In the genomic region with DNA sequence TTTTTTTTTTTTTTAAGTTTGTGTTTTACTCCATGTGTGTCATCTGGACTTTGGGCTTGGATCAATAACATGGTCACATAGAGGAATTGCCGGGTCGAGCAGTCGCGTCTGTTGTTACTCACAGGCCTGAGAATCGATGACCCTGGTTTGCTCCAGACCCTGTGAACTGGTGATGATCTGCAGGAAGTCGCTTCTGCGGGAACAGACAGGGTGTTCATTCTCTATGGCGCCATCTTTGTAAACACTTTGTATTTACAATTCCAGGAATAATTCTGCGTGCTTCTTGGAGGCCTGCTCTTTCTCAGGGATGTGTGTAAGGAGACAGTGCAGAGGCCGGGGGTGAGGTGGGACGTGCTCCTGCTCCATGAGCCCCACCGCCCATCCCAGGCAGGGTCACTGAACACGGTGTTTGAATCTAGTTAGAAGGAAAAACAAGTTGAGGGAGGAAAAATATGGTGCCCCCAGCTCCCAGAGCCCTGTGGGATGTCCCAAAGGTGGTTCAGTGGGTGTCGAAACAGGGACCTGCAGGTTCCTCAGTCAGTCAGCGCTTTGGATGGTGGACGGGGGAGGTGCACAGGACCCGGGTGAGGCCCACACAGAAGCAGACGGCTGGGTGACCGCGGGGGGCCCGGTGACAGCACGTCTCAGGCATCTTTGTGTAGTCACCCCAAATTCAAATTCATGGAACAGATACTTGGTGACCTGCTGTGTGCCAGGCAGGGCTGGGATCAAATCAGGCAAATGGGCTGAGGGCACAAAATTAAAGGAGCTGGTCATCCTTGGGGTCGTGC, we compare ENCODE assay signal across 1 cellular context.
TF ChIP-seq lines count a peak whose summit lies in the region.

No MANE protein-coding gene starts in this region.

TF ChIP-seq in HepG2, 621 proteins besides CTCF, POLR2A, EP300 and RAD21 (continued from another document and continues in another):
- TF ChIP-seq, protein P1, sequence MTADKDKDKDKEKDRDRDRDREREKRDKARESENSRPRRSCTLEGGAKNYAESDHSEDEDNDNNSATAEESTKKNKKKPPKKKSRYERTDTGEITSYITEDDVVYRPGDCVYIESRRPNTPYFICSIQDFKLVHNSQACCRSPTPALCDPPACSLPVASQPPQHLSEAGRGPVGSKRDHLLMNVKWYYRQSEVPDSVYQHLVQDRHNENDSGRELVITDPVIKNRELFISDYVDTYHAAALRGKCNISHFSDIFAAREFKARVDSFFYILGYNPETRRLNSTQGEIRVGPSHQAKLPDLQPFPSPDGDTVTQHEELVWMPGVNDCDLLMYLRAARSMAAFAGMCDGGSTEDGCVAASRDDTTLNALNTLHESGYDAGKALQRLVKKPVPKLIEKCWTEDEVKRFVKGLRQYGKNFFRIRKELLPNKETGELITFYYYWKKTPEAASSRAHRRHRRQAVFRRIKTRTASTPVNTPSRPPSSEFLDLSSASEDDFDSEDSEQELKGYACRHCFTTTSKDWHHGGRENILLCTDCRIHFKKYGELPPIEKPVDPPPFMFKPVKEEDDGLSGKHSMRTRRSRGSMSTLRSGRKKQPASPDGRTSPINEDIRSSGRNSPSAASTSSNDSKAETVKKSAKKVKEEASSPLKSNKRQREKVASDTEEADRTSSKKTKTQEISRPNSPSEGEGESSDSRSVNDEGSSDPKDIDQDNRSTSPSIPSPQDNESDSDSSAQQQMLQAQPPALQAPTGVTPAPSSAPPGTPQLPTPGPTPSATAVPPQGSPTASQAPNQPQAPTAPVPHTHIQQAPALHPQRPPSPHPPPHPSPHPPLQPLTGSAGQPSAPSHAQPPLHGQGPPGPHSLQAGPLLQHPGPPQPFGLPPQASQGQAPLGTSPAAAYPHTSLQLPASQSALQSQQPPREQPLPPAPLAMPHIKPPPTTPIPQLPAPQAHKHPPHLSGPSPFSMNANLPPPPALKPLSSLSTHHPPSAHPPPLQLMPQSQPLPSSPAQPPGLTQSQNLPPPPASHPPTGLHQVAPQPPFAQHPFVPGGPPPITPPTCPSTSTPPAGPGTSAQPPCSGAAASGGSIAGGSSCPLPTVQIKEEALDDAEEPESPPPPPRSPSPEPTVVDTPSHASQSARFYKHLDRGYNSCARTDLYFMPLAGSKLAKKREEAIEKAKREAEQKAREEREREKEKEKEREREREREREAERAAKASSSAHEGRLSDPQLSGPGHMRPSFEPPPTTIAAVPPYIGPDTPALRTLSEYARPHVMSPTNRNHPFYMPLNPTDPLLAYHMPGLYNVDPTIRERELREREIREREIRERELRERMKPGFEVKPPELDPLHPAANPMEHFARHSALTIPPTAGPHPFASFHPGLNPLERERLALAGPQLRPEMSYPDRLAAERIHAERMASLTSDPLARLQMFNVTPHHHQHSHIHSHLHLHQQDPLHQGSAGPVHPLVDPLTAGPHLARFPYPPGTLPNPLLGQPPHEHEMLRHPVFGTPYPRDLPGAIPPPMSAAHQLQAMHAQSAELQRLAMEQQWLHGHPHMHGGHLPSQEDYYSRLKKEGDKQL (CRISPR knock-in tag; IDR thresholded peaks at IDR 0.05; ENCODE audit: low read depth) = peak; percentile 61
- TF ChIP-seq, protein P2, sequence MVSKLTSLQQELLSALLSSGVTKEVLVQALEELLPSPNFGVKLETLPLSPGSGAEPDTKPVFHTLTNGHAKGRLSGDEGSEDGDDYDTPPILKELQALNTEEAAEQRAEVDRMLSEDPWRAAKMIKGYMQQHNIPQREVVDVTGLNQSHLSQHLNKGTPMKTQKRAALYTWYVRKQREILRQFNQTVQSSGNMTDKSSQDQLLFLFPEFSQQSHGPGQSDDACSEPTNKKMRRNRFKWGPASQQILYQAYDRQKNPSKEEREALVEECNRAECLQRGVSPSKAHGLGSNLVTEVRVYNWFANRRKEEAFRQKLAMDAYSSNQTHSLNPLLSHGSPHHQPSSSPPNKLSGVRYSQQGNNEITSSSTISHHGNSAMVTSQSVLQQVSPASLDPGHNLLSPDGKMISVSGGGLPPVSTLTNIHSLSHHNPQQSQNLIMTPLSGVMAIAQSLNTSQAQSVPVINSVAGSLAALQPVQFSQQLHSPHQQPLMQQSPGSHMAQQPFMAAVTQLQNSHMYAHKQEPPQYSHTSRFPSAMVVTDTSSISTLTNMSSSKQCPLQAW (CRISPR knock-in tag; IDR thresholded peaks at IDR 0.05) = peak; percentile 79
- TF ChIP-seq GTF2F1 (IDR thresholded peaks at IDR 0.05; ENCODE audit: low read length) = no peak
- peak; percentile 88 for TF ChIP-seq NFIC (IDR thresholded peaks at IDR 0.05; ENCODE audit: low read length)
- no peak for TF ChIP-seq ZNF749 (CRISPR knock-in tag; IDR thresholded peaks at IDR 0.05; ENCODE audit: borderline replicate concordance)
- TF ChIP-seq ZNF501 (CRISPR knock-in tag; IDR thresholded peaks at IDR 0.05) = peak; percentile 56; the same call in 1 of the 2 replicates
- 0 out of 2 replicates have a peak, but pooled peaks have one; percentile 11 for TF ChIP-seq NCOA1 (CRISPR knock-in tag; IDR thresholded peaks at IDR 0.05)
- peak; percentile 94 for TF ChIP-seq ELF3 (CRISPR knock-in tag; IDR thresholded peaks at IDR 0.05)
- peak; percentile 99 for TF ChIP-seq ZNF564 (CRISPR knock-in tag; IDR thresholded peaks at IDR 0.05)
- no peak for TF ChIP-seq SIN3B (IDR thresholded peaks at IDR 0.05; ENCODE audit: low read length)
- no peak for TF ChIP-seq PLRG1 (conservative IDR thresholded peaks at IDR 0.05)
- peak; percentile 98 for TF ChIP-seq MED1 (CRISPR knock-in tag; IDR thresholded peaks at IDR 0.05)
- TF ChIP-seq ZMYM4 (CRISPR knock-in tag; IDR thresholded peaks at IDR 0.05) = peak; percentile 75
- TF ChIP-seq ETS1 (CRISPR knock-in tag; IDR thresholded peaks at IDR 0.05) = no peak
- TF ChIP-seq ZNF772 (CRISPR knock-in tag; IDR thresholded peaks at IDR 0.05) = 0 out of 2 replicates have a peak, but pooled peaks have one; percentile 60
- peak; percentile 69; the same call in 1 of the 2 replicates for TF ChIP-seq ZBTB25 (CRISPR knock-in tag; IDR thresholded peaks at IDR 0.05)
- 0 out of 2 replicates have a peak, but pooled peaks have one; percentile 41 for TF ChIP-seq BRF2 (CRISPR knock-in tag; IDR thresholded peaks at IDR 0.05)
- TF ChIP-seq SOX5 (CRISPR knock-in tag; IDR thresholded peaks at IDR 0.05; ENCODE audit: borderline replicate concordance) = peak; percentile 84
- TF ChIP-seq ZNF605 (CRISPR knock-in tag; IDR thresholded peaks at IDR 0.05) = peak; percentile 83; the same call in 1 of the 2 replicates
- TF ChIP-seq FOXA1 (IDR thresholded peaks at IDR 0.05) = peak; percentile 88
- TF ChIP-seq FOXA1 (CRISPR knock-in tag; IDR thresholded peaks at IDR 0.05) = peak; percentile 91
- peak; percentile 70; the same call in 1 of the 2 replicates for TF ChIP-seq POGZ (CRISPR knock-in tag; IDR thresholded peaks at IDR 0.05)
- peak; percentile 71 for TF ChIP-seq MEIS2 (CRISPR knock-in tag; IDR thresholded peaks at IDR 0.05)
- TF ChIP-seq ATF3 (CRISPR knock-in tag; IDR thresholded peaks at IDR 0.05) = no peak
- TF ChIP-seq ATF1 (CRISPR knock-in tag; IDR thresholded peaks at IDR 0.05) = peak; percentile 79
- no peak; the same call in 1 of the 2 replicates for TF ChIP-seq EHMT2 (IDR thresholded peaks at IDR 0.05; ENCODE audit: borderline replicate concordance, low read depth, low read length)
- TF ChIP-seq MTF1 (CRISPR knock-in tag; IDR thresholded peaks at IDR 0.05) = no peak
- TF ChIP-seq ZNF275 (CRISPR knock-in tag; IDR thresholded peaks at IDR 0.05; ENCODE audit: borderline replicate concordance) = peak; percentile 57; the same call in 1 of the 2 replicates
- TF ChIP-seq FOXP1 (IDR thresholded peaks at IDR 0.05) = peak; percentile 90
- peak; percentile 96 for TF ChIP-seq FOXP1 (CRISPR knock-in tag; IDR thresholded peaks at IDR 0.05)
- TF ChIP-seq ZC3H4 (CRISPR knock-in tag; IDR thresholded peaks at IDR 0.05; ENCODE audit: borderline replicate concordance) = no peak
- TF ChIP-seq ZMYM3 (CRISPR knock-in tag; IDR thresholded peaks at IDR 0.05) = 0 out of 2 replicates have a peak, but pooled peaks have one; percentile 36
- no peak for TF ChIP-seq NFIB (CRISPR knock-in tag; IDR thresholded peaks at IDR 0.05; ENCODE audit: borderline replicate concordance)
- TF ChIP-seq GRHL1 (CRISPR knock-in tag; conservative IDR thresholded peaks at IDR 0.05) = no peak
- no peak for TF ChIP-seq RBM39 (IDR thresholded peaks at IDR 0.05; ENCODE audit: low read depth, low read length, poor library complexity, severe bottlenecking)
- TF ChIP-seq, protein P3, sequence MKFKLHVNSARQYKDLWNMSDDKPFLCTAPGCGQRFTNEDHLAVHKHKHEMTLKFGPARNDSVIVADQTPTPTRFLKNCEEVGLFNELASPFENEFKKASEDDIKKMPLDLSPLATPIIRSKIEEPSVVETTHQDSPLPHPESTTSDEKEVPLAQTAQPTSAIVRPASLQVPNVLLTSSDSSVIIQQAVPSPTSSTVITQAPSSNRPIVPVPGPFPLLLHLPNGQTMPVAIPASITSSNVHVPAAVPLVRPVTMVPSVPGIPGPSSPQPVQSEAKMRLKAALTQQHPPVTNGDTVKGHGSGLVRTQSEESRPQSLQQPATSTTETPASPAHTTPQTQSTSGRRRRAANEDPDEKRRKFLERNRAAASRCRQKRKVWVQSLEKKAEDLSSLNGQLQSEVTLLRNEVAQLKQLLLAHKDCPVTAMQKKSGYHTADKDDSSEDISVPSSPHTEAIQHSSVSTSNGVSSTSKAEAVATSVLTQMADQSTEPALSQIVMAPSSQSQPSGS (CRISPR knock-in tag; IDR thresholded peaks at IDR 0.05) = peak; percentile 64
- TF ChIP-seq ATF6 (CRISPR knock-in tag; conservative IDR thresholded peaks at IDR 0.05) = no peak
- no peak for TF ChIP-seq XBP1 (CRISPR knock-in tag; IDR thresholded peaks at IDR 0.05)
- peak; percentile 67; the same call in 1 of the 2 replicates for TF ChIP-seq ZNF766 (CRISPR knock-in tag; IDR thresholded peaks at IDR 0.05; ENCODE audit: borderline replicate concordance)
- TF ChIP-seq RELA (CRISPR knock-in tag; IDR thresholded peaks at IDR 0.05) = no peak
- no peak for TF ChIP-seq MTF2 (CRISPR knock-in tag; IDR thresholded peaks at IDR 0.05; ENCODE audit: borderline replicate concordance)
- TF ChIP-seq ZEB1 (IDR thresholded peaks at IDR 0.05; ENCODE audit: insufficient replicate concordance, low read depth) = peak; percentile 27
- peak; percentile 61; the same call in 1 of the 2 replicates for TF ChIP-seq GATAD1 (CRISPR knock-in tag; IDR thresholded peaks at IDR 0.05)
- peak; percentile 56 for TF ChIP-seq BORCS8-MEF2B (CRISPR knock-in tag; IDR thresholded peaks at IDR 0.05)
